Comparison of ENCODE assay signal across 1 cellular context in the genomic region with DNA sequence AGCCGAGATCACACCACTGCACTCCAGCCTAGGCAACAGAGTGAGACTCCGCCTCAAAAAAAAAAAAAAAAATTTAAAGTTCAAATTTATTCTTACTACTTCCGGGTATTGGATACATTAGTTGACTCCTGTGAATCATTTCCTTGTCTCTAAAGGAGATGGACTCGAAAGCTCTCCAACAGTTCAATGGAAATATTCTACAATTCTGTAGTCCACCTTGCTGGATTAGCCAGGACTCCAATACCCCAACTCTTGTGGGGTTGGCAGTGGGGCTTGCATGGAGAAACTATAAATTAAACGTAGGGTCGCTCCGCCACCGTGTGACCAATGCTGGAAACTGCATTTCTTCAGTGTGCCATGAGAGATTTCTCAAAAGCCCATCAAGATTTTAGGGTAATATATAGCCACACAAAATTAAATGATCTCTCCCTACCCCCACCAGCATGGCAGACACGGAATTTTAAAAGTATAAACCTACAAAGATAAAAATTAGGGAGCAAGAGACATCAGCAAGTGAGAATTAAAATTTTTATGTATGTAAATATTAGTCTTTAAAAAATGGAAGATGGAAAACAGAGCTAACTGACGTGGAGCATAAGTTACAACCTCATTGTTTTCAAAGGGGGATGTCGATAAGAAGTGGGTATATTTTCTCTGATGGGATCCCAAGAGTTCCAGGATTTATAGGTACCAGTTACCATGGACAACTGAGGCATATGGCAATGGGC.
TF ChIP-seq lines count a peak whose summit lies in the region.

No MANE protein-coding gene starts in this region.

TF ChIP-seq in K562, 482 proteins besides CTCF, POLR2A, EP300 and RAD21 (continued from another document and continues in another):
- TF ChIP-seq, protein P1, sequence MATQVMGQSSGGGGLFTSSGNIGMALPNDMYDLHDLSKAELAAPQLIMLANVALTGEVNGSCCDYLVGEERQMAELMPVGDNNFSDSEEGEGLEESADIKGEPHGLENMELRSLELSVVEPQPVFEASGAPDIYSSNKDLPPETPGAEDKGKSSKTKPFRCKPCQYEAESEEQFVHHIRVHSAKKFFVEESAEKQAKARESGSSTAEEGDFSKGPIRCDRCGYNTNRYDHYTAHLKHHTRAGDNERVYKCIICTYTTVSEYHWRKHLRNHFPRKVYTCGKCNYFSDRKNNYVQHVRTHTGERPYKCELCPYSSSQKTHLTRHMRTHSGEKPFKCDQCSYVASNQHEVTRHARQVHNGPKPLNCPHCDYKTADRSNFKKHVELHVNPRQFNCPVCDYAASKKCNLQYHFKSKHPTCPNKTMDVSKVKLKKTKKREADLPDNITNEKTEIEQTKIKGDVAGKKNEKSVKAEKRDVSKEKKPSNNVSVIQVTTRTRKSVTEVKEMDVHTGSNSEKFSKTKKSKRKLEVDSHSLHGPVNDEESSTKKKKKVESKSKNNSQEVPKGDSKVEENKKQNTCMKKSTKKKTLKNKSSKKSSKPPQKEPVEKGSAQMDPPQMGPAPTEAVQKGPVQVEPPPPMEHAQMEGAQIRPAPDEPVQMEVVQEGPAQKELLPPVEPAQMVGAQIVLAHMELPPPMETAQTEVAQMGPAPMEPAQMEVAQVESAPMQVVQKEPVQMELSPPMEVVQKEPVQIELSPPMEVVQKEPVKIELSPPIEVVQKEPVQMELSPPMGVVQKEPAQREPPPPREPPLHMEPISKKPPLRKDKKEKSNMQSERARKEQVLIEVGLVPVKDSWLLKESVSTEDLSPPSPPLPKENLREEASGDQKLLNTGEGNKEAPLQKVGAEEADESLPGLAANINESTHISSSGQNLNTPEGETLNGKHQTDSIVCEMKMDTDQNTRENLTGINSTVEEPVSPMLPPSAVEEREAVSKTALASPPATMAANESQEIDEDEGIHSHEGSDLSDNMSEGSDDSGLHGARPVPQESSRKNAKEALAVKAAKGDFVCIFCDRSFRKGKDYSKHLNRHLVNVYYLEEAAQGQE (CRISPR knock-in tag; IDR thresholded peaks at IDR 0.05; ENCODE audit: low read depth): no peak
- TF ChIP-seq PTBP1 (IDR thresholded peaks at IDR 0.05; ENCODE audit: low read depth, low read length) (no peak), RBBP5 (IDR thresholded peaks at IDR 0.05; ENCODE audit: borderline replicate concordance, insufficient read depth, low read length, poor library complexity, severe bottlenecking) (no peak), MECOM (CRISPR knock-in tag; IDR thresholded peaks at IDR 0.05) (no peak), ZNF584 (CRISPR knock-in tag; IDR thresholded peaks at IDR 0.05; ENCODE audit: low read depth) (no peak), SRSF7 (optimal IDR thresholded peaks at IDR 0.05; ENCODE audit: low read depth, low read length) (no peak), ZNF77 (CRISPR knock-in tag; IDR thresholded peaks at IDR 0.05) (no peak), BCL6 (CRISPR knock-in tag; IDR thresholded peaks at IDR 0.05) (no peak), JUND (IDR thresholded peaks at IDR 0.05; ENCODE audit: borderline replicate concordance, low read depth, low read length) (peak; percentile 13; the same call in 1 of the 2 replicates), JUND (tag; IDR thresholded peaks at IDR 0.05; ENCODE audit: borderline replicate concordance, low read depth, low read length) (no peak), FUS (optimal IDR thresholded peaks at IDR 0.05; ENCODE audit: low read depth, low read length) (no peak), JUN (IDR thresholded peaks at IDR 0.05; ENCODE audit: borderline replicate concordance, low read depth, low read length) (no peak), JUN (CRISPR knock-in tag; IDR thresholded peaks at IDR 0.05; ENCODE audit: borderline replicate concordance) (no peak), ATF7 (IDR thresholded peaks at IDR 0.05) (0 out of 2 replicates have a peak, but pooled peaks have one; percentile 12), ELF1 (tag; IDR thresholded peaks at IDR 0.05) (0 out of 2 replicates have a peak, but pooled peaks have one; percentile 45), NR4A1 (CRISPR knock-in tag; IDR thresholded peaks at IDR 0.05) (no peak), NR4A1 (tag; IDR thresholded peaks at IDR 0.05) (no peak), SREBF1 (IDR thresholded peaks at IDR 0.05; ENCODE audit: borderline replicate concordance, low read depth, low read length) (no peak), PPARD (CRISPR knock-in tag; IDR thresholded peaks at IDR 0.05) (no peak), STAG1 (CRISPR knock-in tag; IDR thresholded peaks at IDR 0.05; ENCODE audit: borderline replicate concordance) (peak; percentile 73; the same call in 1 of the 2 replicates), PHF21A (IDR thresholded peaks at IDR 0.05; ENCODE audit: borderline replicate concordance, low read depth) (no peak), ZNF124 (CRISPR knock-in tag; IDR thresholded peaks at IDR 0.05) (no peak), TCFL5 (CRISPR knock-in tag; conservative IDR thresholded peaks at IDR 0.05) (no peak), PRPF4 (IDR thresholded peaks at IDR 0.05; ENCODE audit: insufficient read depth, low read depth, low read length, poor library complexity, severe bottlenecking) (no peak), THRAP3 (IDR thresholded peaks at IDR 0.05; ENCODE audit: borderline replicate concordance) (no peak), ARID2 (IDR thresholded peaks at IDR 0.05) (peak; percentile 82; the same call in 1 of the 2 replicates), ZNF184 (CRISPR knock-in tag; IDR thresholded peaks at IDR 0.05) (no peak), HMGN3 (IDR thresholded peaks at IDR 0.05; ENCODE audit: borderline replicate concordance, extremely low read depth, insufficient read length, low read depth, low read length) (no peak), CREM (IDR thresholded peaks at IDR 0.05; ENCODE audit: low read depth) (no peak), ZNF274 (IDR thresholded peaks at IDR 0.05; ENCODE audit: borderline replicate concordance, low read depth, low read length) (no peak), NFIC (IDR thresholded peaks at IDR 0.05) (0 out of 2 replicates have a peak, but pooled peaks have one; percentile 15)
- TF ChIP-seq, protein P2, sequence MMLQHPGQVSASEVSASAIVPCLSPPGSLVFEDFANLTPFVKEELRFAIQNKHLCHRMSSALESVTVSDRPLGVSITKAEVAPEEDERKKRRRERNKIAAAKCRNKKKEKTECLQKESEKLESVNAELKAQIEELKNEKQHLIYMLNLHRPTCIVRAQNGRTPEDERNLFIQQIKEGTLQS (IDR thresholded peaks at IDR 0.05): no peak
- TF ChIP-seq, protein P2 (CRISPR knock-in tag; conservative IDR thresholded peaks at IDR 0.05): no peak
- TF ChIP-seq, protein P3, sequence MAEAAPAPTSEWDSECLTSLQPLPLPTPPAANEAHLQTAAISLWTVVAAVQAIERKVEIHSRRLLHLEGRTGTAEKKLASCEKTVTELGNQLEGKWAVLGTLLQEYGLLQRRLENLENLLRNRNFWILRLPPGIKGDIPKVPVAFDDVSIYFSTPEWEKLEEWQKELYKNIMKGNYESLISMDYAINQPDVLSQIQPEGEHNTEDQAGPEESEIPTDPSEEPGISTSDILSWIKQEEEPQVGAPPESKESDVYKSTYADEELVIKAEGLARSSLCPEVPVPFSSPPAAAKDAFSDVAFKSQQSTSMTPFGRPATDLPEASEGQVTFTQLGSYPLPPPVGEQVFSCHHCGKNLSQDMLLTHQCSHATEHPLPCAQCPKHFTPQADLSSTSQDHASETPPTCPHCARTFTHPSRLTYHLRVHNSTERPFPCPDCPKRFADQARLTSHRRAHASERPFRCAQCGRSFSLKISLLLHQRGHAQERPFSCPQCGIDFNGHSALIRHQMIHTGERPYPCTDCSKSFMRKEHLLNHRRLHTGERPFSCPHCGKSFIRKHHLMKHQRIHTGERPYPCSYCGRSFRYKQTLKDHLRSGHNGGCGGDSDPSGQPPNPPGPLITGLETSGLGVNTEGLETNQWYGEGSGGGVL (CRISPR knock-in tag; IDR thresholded peaks at IDR 0.05): no peak
- TF ChIP-seq, protein P4, sequence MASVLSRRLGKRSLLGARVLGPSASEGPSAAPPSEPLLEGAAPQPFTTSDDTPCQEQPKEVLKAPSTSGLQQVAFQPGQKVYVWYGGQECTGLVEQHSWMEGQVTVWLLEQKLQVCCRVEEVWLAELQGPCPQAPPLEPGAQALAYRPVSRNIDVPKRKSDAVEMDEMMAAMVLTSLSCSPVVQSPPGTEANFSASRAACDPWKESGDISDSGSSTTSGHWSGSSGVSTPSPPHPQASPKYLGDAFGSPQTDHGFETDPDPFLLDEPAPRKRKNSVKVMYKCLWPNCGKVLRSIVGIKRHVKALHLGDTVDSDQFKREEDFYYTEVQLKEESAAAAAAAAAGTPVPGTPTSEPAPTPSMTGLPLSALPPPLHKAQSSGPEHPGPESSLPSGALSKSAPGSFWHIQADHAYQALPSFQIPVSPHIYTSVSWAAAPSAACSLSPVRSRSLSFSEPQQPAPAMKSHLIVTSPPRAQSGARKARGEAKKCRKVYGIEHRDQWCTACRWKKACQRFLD (CRISPR knock-in tag; IDR thresholded peaks at IDR 0.05): no peak
- TF ChIP-seq, protein P5, sequence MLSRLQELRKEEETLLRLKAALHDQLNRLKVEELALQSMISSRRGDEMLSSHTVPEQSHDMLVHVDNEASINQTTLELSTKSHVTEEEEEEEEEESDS (CRISPR knock-in tag; IDR thresholded peaks at IDR 0.05): no peak
- TF ChIP-seq, protein P6, sequence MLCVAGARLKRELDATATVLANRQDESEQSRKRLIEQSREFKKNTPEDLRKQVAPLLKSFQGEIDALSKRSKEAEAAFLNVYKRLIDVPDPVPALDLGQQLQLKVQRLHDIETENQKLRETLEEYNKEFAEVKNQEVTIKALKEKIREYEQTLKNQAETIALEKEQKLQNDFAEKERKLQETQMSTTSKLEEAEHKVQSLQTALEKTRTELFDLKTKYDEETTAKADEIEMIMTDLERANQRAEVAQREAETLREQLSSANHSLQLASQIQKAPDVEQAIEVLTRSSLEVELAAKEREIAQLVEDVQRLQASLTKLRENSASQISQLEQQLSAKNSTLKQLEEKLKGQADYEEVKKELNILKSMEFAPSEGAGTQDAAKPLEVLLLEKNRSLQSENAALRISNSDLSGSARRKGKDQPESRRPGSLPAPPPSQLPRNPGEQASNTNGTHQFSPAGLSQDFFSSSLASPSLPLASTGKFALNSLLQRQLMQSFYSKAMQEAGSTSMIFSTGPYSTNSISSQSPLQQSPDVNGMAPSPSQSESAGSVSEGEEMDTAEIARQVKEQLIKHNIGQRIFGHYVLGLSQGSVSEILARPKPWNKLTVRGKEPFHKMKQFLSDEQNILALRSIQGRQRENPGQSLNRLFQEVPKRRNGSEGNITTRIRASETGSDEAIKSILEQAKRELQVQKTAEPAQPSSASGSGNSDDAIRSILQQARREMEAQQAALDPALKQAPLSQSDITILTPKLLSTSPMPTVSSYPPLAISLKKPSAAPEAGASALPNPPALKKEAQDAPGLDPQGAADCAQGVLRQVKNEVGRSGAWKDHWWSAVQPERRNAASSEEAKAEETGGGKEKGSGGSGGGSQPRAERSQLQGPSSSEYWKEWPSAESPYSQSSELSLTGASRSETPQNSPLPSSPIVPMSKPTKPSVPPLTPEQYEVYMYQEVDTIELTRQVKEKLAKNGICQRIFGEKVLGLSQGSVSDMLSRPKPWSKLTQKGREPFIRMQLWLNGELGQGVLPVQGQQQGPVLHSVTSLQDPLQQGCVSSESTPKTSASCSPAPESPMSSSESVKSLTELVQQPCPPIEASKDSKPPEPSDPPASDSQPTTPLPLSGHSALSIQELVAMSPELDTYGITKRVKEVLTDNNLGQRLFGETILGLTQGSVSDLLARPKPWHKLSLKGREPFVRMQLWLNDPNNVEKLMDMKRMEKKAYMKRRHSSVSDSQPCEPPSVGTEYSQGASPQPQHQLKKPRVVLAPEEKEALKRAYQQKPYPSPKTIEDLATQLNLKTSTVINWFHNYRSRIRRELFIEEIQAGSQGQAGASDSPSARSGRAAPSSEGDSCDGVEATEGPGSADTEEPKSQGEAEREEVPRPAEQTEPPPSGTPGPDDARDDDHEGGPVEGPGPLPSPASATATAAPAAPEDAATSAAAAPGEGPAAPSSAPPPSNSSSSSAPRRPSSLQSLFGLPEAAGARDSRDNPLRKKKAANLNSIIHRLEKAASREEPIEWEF (CRISPR knock-in tag; IDR thresholded peaks at IDR 0.05): no peak
- TF ChIP-seq, protein P7, sequence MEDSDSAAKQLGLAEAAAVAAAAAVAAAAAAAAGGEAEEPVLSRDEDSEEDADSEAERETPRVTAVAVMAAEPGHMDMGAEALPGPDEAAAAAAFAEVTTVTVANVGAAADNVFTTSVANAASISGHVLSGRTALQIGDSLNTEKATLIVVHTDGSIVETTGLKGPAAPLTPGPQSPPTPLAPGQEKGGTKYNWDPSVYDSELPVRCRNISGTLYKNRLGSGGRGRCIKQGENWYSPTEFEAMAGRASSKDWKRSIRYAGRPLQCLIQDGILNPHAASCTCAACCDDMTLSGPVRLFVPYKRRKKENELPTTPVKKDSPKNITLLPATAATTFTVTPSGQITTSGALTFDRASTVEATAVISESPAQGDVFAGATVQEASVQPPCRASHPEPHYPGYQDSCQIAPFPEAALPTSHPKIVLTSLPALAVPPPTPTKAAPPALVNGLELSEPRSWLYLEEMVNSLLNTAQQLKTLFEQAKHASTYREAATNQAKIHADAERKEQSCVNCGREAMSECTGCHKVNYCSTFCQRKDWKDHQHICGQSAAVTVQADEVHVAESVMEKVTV (CRISPR knock-in tag; IDR thresholded peaks at IDR 0.05): peak; percentile 89
- TF ChIP-seq, protein P8, sequence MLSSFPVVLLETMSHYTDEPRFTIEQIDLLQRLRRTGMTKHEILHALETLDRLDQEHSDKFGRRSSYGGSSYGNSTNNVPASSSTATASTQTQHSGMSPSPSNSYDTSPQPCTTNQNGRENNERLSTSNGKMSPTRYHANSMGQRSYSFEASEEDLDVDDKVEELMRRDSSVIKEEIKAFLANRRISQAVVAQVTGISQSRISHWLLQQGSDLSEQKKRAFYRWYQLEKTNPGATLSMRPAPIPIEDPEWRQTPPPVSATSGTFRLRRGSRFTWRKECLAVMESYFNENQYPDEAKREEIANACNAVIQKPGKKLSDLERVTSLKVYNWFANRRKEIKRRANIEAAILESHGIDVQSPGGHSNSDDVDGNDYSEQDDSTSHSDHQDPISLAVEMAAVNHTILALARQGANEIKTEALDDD (IDR thresholded peaks at IDR 0.05): no peak
- TF ChIP-seq, protein P9, sequence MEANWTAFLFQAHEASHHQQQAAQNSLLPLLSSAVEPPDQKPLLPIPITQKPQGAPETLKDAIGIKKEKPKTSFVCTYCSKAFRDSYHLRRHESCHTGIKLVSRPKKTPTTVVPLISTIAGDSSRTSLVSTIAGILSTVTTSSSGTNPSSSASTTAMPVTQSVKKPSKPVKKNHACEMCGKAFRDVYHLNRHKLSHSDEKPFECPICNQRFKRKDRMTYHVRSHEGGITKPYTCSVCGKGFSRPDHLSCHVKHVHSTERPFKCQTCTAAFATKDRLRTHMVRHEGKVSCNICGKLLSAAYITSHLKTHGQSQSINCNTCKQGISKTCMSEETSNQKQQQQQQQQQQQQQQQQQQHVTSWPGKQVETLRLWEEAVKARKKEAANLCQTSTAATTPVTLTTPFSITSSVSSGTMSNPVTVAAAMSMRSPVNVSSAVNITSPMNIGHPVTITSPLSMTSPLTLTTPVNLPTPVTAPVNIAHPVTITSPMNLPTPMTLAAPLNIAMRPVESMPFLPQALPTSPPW (CRISPR knock-in tag; IDR thresholded peaks at IDR 0.05): no peak
